Comparison of ENCODE assay signal across 33 cellular contexts in genomic region chr12:7032990-7033389, GRCh38.
"Had no signal": no experiment of that assay in that cellular context is flagged by ENCODE, and none has a peak within 500 bp of the region (broad histone marks: within the 10 kb centered on the region; RNA-seq: fewer than 3 reads in every experiment).

No MANE protein-coding gene starts in this region.

- DNase-seq: activated B cell treated with CpG ODN at 0.5 μM for 24 hours; activated CD4-positive, alpha-beta T cell treated with anti-CD3 and anti-CD28 coated beads for 48 hours; activated CD4-positive, alpha-beta T cell treated with anti-CD3 and anti-CD28 coated beads, Interleukin-2, amount 50 U/mL, for 1 hour; activated CD4-positive, alpha-beta T cell treated with anti-CD3 and anti-CD28 coated beads, Interleukin-2, amount 50 U/mL, for 48 hours; activated CD8-positive, alpha-beta memory T cell treated with anti-CD3 and anti-CD28 coated beads, Interleukin-2, amount 50 U/mL, for 48 hours; activated CD8-positive, alpha-beta T cell treated with anti-CD3 and anti-CD28 coated beads for 36 hours; activated gamma-delta T cell; activated naive CD4-positive, alpha-beta T cell; activated naive CD4-positive, alpha-beta T cell treated with anti-CD3 and anti-CD28 coated beads, Interleukin-2, amount 10 ng/mL, durations not matched to agents 7 days and 5 days; activated naive CD8-positive, alpha-beta T cell treated with anti-CD3 and anti-CD28 coated beads, Interleukin-2, amount 10 ng/mL, durations not matched to agents 7 days and 5 days; activated T-cell treated with anti-CD3 and anti-CD28 coated beads for 4 hours; activated T-cell treated with anti-CD3 and anti-CD28 coated beads, Interleukin-2, amount 50 U/mL, for 24 hours; activated T-cell treated with anti-CD3 and anti-CD28 coated beads, Interleukin-2, amount 50 U/mL, for 72 hours; caudate nucleus; cortex of kidney; dermis blood vessel endothelial cell; effector CD4-positive, alpha-beta T cell; effector memory CD8-positive, alpha-beta T cell; esophagus squamous epithelium; foreskin melanocyte; heart right ventricle; T-cell; T1000; WERI-Rb-1 had no signal

- H3K4me3 ChIP-seq: ascending aorta, breast epithelium, esophagus squamous epithelium, gastroesophageal sphincter, heart right ventricle had no signal

- H3K27me3 ChIP-seq: ascending aorta, breast epithelium, esophagus squamous epithelium, gastroesophageal sphincter, heart right ventricle had no signal

- H3K27ac ChIP-seq: ascending aorta, breast epithelium, esophagus squamous epithelium, gastroesophageal sphincter, heart right ventricle, WERI-Rb-1 had no signal

- H3K27me3 Mint-ChIP-seq: activated B cell treated with CpG ODN at 0.5 μM for 24 hours; activated CD8-positive, alpha-beta T cell treated with anti-CD3 and anti-CD28 coated beads for 36 hours; activated T-cell treated with anti-CD3 and anti-CD28 coated beads, Interleukin-2, amount 50 U/mL, for 24 hours; T-cell had no signal

- H3K9me3 ChIP-seq: ascending aorta, breast epithelium, esophagus squamous epithelium, gastroesophageal sphincter, heart right ventricle had no signal

- H3K4me1 Mint-ChIP-seq: activated B cell treated with CpG ODN at 0.5 μM for 24 hours; activated naive CD4-positive, alpha-beta T cell treated with anti-CD3 and anti-CD28 coated beads, Interleukin-2, amount 10 ng/mL, durations not matched to agents 7 days and 5 days; brain had no signal

- H3K36me3 ChIP-seq: ascending aorta, breast epithelium, esophagus squamous epithelium, gastroesophageal sphincter, heart right ventricle, WERI-Rb-1 had no signal

- H3K36me3 Mint-ChIP-seq: activated naive CD4-positive, alpha-beta T cell treated with anti-CD3 and anti-CD28 coated beads, Interleukin-2, amount 10 ng/mL, durations not matched to agents 7 days and 5 days; activated naive CD4-positive, alpha-beta T cell treated with anti-CD3 and anti-CD28 coated beads, Interleukin-2, amount 50 U/mL, for 72 hours; activated naive CD8-positive, alpha-beta T cell treated with anti-CD3 and anti-CD28 coated beads, Interleukin-2, amount 10 ng/mL, durations not matched to agents 7 days and 5 days; brain; T-cell had no signal

- FAIRE-seq: colon had no signal

- H3K4me1 ChIP-seq: ascending aorta, breast epithelium, esophagus squamous epithelium, gastroesophageal sphincter, heart right ventricle had no signal

- H3K27ac Mint-ChIP-seq: activated B cell treated with CpG ODN at 0.5 μM for 24 hours; activated CD8-positive, alpha-beta T cell treated with anti-CD3 and anti-CD28 coated beads for 36 hours; activated naive CD4-positive, alpha-beta T cell treated with anti-CD3 and anti-CD28 coated beads, Interleukin-2, amount 10 ng/mL, durations not matched to agents 7 days and 5 days; activated naive CD4-positive, alpha-beta T cell treated with anti-CD3 and anti-CD28 coated beads, Interleukin-2, amount 50 U/mL, for 72 hours; activated naive CD8-positive, alpha-beta T cell treated with anti-CD3 and anti-CD28 coated beads, Interleukin-2, amount 10 ng/mL, durations not matched to agents 7 days and 5 days; activated T-cell treated with anti-CD3 and anti-CD28 coated beads, Interleukin-2, amount 50 U/mL, for 24 hours; activated T-cell treated with anti-CD3 and anti-CD28 coated beads, Interleukin-2, amount 50 U/mL, for 72 hours; brain; effector memory CD8-positive, alpha-beta T cell; T-cell; T-helper 1 cell treated with Interleukin-12 subunit alpha and Interleukin-12 subunit beta and Interleukin-4 antibody, amounts not matched to agents 30 μg/mL and 1 μg/mL, for 36 hours; T-helper 2 cell treated with Interferon-gamma antibody and Interleukin-4, amounts not matched to agents 5 μg/mL and 100 μg/mL, for 36 hours had no signal

- H3K9me3 Mint-ChIP-seq: activated B cell treated with CpG ODN at 0.5 μM for 24 hours; activated CD8-positive, alpha-beta T cell treated with anti-CD3 and anti-CD28 coated beads for 36 hours; activated naive CD4-positive, alpha-beta T cell treated with anti-CD3 and anti-CD28 coated beads, Interleukin-2, amount 10 ng/mL, durations not matched to agents 7 days and 5 days; activated naive CD4-positive, alpha-beta T cell treated with anti-CD3 and anti-CD28 coated beads, Interleukin-2, amount 50 U/mL, for 72 hours; activated naive CD8-positive, alpha-beta T cell treated with anti-CD3 and anti-CD28 coated beads, Interleukin-2, amount 10 ng/mL, durations not matched to agents 7 days and 5 days; activated T-cell treated with anti-CD3 and anti-CD28 coated beads, Interleukin-2, amount 50 U/mL, for 24 hours; activated T-cell treated with anti-CD3 and anti-CD28 coated beads, Interleukin-2, amount 50 U/mL, for 72 hours; brain; effector memory CD8-positive, alpha-beta T cell; T-cell; T-helper 1 cell treated with Interleukin-12 subunit alpha and Interleukin-12 subunit beta and Interleukin-4 antibody, amounts not matched to agents 30 μg/mL and 1 μg/mL, for 36 hours; T-helper 2 cell treated with Interferon-gamma antibody and Interleukin-4, amounts not matched to agents 5 μg/mL and 100 μg/mL, for 36 hours had no signal

- H3K4me3 Mint-ChIP-seq: activated B cell treated with CpG ODN at 0.5 μM for 24 hours; activated CD8-positive, alpha-beta T cell treated with anti-CD3 and anti-CD28 coated beads for 36 hours; activated naive CD4-positive, alpha-beta T cell treated with anti-CD3 and anti-CD28 coated beads, Interleukin-2, amount 10 ng/mL, durations not matched to agents 7 days and 5 days; activated naive CD8-positive, alpha-beta T cell treated with anti-CD3 and anti-CD28 coated beads, Interleukin-2, amount 10 ng/mL, durations not matched to agents 7 days and 5 days; activated T-cell treated with anti-CD3 and anti-CD28 coated beads, Interleukin-2, amount 50 U/mL, for 24 hours; activated T-cell treated with anti-CD3 and anti-CD28 coated beads, Interleukin-2, amount 50 U/mL, for 72 hours; brain; effector memory CD8-positive, alpha-beta T cell; T-cell; T-helper 1 cell treated with Interleukin-12 subunit alpha and Interleukin-12 subunit beta and Interleukin-4 antibody, amounts not matched to agents 30 μg/mL and 1 μg/mL, for 36 hours; T-helper 2 cell treated with Interferon-gamma antibody and Interleukin-4, amounts not matched to agents 5 μg/mL and 100 μg/mL, for 36 hours had no signal

- ATAC-seq: activated CD4-positive, CD25-positive, alpha-beta regulatory T cell treated with anti-CD3 and anti-CD28 coated beads, Interleukin-2, amount 50 U/mL, for 24 hours; activated CD8-positive, alpha-beta T cell treated with anti-CD3 and anti-CD28 coated beads for 36 hours; activated naive CD4-positive, alpha-beta T cell treated with anti-CD3 and anti-CD28 coated beads, Interleukin-2, amount 50 U/mL, for 72 hours; activated T-cell treated with anti-CD3 and anti-CD28 coated beads, Interleukin-2, amount 50 U/mL, for 72 hours; effector memory CD8-positive, alpha-beta T cell; gastroesophageal sphincter; heart right ventricle; T-cell had no signal
